14 cellular contexts compared by ENCODE assay signal in the genomic region with DNA sequence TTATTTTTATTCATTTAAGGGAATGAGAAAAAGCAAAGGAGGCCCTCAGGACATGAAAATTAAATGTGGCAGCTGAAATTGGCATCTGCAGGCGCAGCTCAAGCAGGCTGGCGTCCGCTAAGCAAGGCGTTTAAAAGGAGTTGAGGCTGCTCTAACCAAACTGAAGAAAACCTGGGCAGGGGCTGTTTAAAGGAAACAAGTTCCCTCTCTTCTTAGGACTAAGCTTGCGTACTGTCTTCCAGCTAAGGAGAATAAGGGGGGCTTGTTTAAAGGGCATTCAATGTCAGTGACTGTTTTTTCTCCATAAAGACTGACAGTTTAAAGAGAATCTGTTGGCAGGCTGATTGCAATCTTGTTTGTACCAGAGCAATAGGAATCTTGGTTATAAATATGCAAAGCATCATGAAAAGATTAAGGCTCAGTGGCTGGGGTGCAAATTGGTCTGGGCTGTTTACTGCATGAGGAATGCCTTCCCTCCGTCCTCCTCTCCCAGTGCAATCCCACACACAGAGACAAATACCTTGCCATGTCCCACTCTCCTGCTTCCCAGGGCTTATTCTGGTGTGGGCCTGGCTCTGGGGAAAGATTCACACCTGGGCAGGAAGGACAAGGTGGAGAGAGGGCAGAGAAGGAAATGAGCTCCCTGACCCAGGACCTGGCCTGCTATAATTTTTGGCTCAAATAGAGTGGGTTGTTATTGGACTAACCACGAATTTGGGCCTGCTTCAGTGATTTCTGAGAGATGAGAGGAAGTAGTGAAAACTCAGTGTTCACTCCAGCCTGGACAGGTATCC.
DNase-seq lines count a peak whose midpoint lies in the region; ATAC-seq and TF ChIP-seq lines count a peak whose summit lies in the region.
"Had no signal": no experiment of that assay in that cellular context is flagged by ENCODE, and none has a peak within 500 bp of the region (broad histone marks: within the 10 kb centered on the region; RNA-seq: fewer than 3 reads in every experiment).

No MANE protein-coding gene starts in this region.

- CTCF ChIA-PET in CD8-positive, alpha-beta memory T cell (lab: Charles Lee): no interaction called here

- peaks cover 10% of the 10 kb centered on the region for H3K9me3 ChIP-seq in endodermal cell (ENCODE audit: control insufficient read depth, low read length)
- no peaks in the 10 kb centered on the region for H3K9me3 ChIP-seq in CD8-positive, alpha-beta memory T cell (ENCODE audit: low read length)

- ATAC-seq in HG02678 (IDR thresholded peaks at IDR 0.05; ENCODE audit: unreplicated experiment): no peak
- ATAC-seq: naive thymus-derived CD8-positive, alpha-beta T cell had no signal

- H3K4me1 Mint-ChIP-seq in endodermal cell: peaks cover 16% of the 10 kb centered on the region
- H3K4me1 Mint-ChIP-seq in CD8-positive, alpha-beta memory T cell: no peaks in the 10 kb centered on the region
- H3K4me1 Mint-ChIP-seq: activated CD4-positive, alpha-beta T cell treated with anti-CD3 and anti-CD28 coated beads, Interleukin-2, amount 10 ng/mL, durations not matched to agents 24 days and 14 days; naive thymus-derived CD8-positive, alpha-beta T cell had no signal

- H3K27me3 ChIP-seq in endodermal cell (ENCODE audit: control insufficient read depth, insufficient read depth, low read length, poor library complexity, severe bottlenecking): no peaks in the 10 kb centered on the region
- H3K27me3 ChIP-seq in CD8-positive, alpha-beta memory T cell (ENCODE audit: insufficient read depth, low read length, poor library complexity, severe bottlenecking): no peaks in the 10 kb centered on the region

- no peak overlapping the region for H3K9ac ChIP-seq in endodermal cell (ENCODE audit: extremely low read depth, low read length, poor library complexity, severe bottlenecking)

- no peak overlapping the region for H3K27ac Mint-ChIP-seq in endodermal cell
- no peak overlapping the region for H3K27ac Mint-ChIP-seq in CD8-positive, alpha-beta memory T cell
- H3K27ac Mint-ChIP-seq: activated CD4-positive, alpha-beta T cell treated with anti-CD3 and anti-CD28 coated beads, Interleukin-2, amount 10 ng/mL, durations not matched to agents 24 days and 14 days; naive thymus-derived CD8-positive, alpha-beta T cell had no signal

- H3K36me3 Mint-ChIP-seq in endodermal cell (ENCODE audit: low read depth): no peaks in the 10 kb centered on the region
- no peaks in the 10 kb centered on the region for H3K36me3 Mint-ChIP-seq in CD8-positive, alpha-beta memory T cell
- H3K36me3 Mint-ChIP-seq: naive thymus-derived CD8-positive, alpha-beta T cell had no signal

- no peak overlapping the region for H3K4me3 ChIP-seq in endodermal cell (ENCODE audit: low read length)
- no peak overlapping the region for H3K4me3 ChIP-seq in CD8-positive, alpha-beta memory T cell (ENCODE audit: low read length)

- no peak for TF ChIP-seq CTCF in endodermal cell (conservative IDR thresholded peaks at IDR 0.05)

- no peak overlapping the region for H3K4me3 Mint-ChIP-seq in endodermal cell
- no peak overlapping the region for H3K4me3 Mint-ChIP-seq in CD8-positive, alpha-beta memory T cell
- H3K4me3 Mint-ChIP-seq: activated CD4-positive, alpha-beta T cell treated with anti-CD3 and anti-CD28 coated beads, Interleukin-2, amount 10 ng/mL, durations not matched to agents 24 days and 14 days; naive thymus-derived CD8-positive, alpha-beta T cell had no signal

- no peaks in the 10 kb centered on the region for H3K36me3 ChIP-seq in endodermal cell (ENCODE audit: control insufficient read depth, insufficient read depth, low read length)
- H3K36me3 ChIP-seq in CD8-positive, alpha-beta memory T cell (ENCODE audit: insufficient read depth, low read length): no peaks in the 10 kb centered on the region

- H3K4me1 ChIP-seq in endodermal cell (ENCODE audit: control insufficient read depth, insufficient read depth, low read length): no peaks in the 10 kb centered on the region
- H3K4me1 ChIP-seq in CD8-positive, alpha-beta memory T cell (ENCODE audit: insufficient read depth, low read length): no peaks in the 10 kb centered on the region

- DNase-seq in amniotic epithelial cell (ENCODE audit: low read depth) (peak; percentile 38), endodermal cell (peak; percentile 41), midbrain (lab: John Stamatoyannopoulos, UW) (peak; percentile 75), SHP77 (lab: John Stamatoyannopoulos, UW) (no peak)
- DNase-seq in CD8-positive, alpha-beta memory T cell: no peak
- DNase-seq: activated CD4-positive, alpha-beta T cell treated with anti-CD3 and anti-CD28 coated beads, Interleukin-2, amount 10 ng/mL, durations not matched to agents 24 days and 14 days; cerebellar nuclear complex; KG1; naive thymus-derived CD8-positive, alpha-beta T cell; NCI-H2081; NCI-H446 treated with DMSO at 0.1 percent for 48 hours had no signal

- POLR2A ChIA-PET in CD8-positive, alpha-beta memory T cell (lab: Charles Lee): no interaction called here

- WGBS in endodermal cell (ENCODE audit: insufficient coverage in 1 of 2, insufficient read length in 1 of 2), 2 experiments: 79 to 83% methylated on average over 4 to 7 of the region's 7 CpGs

- H3K27ac ChIP-seq in endodermal cell (ENCODE audit: low read depth, low read length) (no peak overlapping the region), temporal lobe (ENCODE audit: low read depth, low read length) (peak overlapping the region; percentile 30)
- H3K27ac ChIP-seq in CD8-positive, alpha-beta memory T cell (ENCODE audit: low read depth, low read length): no peak overlapping the region
- H3K27ac ChIP-seq: RWPE1 had no signal

- H3K9me3 Mint-ChIP-seq in endodermal cell: no peaks in the 10 kb centered on the region
- H3K9me3 Mint-ChIP-seq in CD8-positive, alpha-beta memory T cell: peaks cover 0 to 5% (median 0%) of the 10 kb centered on the region in 5 donors
- H3K9me3 Mint-ChIP-seq: activated CD4-positive, alpha-beta T cell treated with anti-CD3 and anti-CD28 coated beads, Interleukin-2, amount 10 ng/mL, durations not matched to agents 24 days and 14 days had no signal

- H3K27me3 Mint-ChIP-seq in endodermal cell (ENCODE audit: insufficient read depth): peaks cover 2% of the 10 kb centered on the region
- H3K27me3 Mint-ChIP-seq in CD8-positive, alpha-beta memory T cell: peaks cover 0 to 8% of the 10 kb centered on the region in 2 donors

Comparison
In these comparisons a context has a peak if more than half of its experiments do, and no peak if none do; other contexts are left out.
1. DNase-seq: peak in amniotic epithelial cell (single experiment), endodermal cell (single experiment) and midbrain (single experiment); none in CD8-positive, alpha-beta memory T cell (0 of 5) and SHP77 (0 of 2).